Comparison of ENCODE assay signal across 1 cellular context in the genomic region with DNA sequence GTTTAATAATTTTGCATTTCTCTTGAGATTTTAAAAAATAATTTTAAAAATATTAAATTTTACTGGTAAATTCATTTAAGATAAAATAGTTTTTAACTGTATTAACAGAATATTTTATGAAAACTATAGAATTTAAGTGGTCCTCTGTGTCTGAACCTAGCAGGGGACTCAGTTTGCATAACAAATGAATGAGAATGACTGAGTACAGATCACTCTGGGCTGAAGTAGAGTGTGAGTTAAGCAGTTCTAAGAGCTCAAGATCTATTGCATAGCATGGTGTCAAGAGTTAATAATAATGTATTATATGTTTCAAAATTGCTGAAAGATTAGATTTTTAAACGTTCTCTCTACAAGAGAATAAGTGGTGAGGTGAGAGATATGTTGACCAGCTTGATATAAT.
TF ChIP-seq lines count a peak whose summit lies in the region.

No MANE protein-coding gene starts in this region.

TF ChIP-seq in GM23338, 12 proteins besides CTCF, POLR2A, EP300 and RAD21 (continued from another document):
- no peak for TF ChIP-seq STAT1 (IDR thresholded peaks at IDR 0.05; ENCODE audit: unreplicated experiment)
- TF ChIP-seq EZH2phosphoT487 (IDR thresholded peaks at IDR 0.05; ENCODE audit: unreplicated experiment): no peak
